Comparison of ENCODE assay signal across 8 cellular contexts in genomic region chr19:38649305-38650179, GRCh38. TPM values are rescaled to one million over a fixed set of nuclear protein-coding genes. Genes with fewer than 3 reads are reported as not detected.
A peak's percentile ranks its signal among the peaks of the same experiment; 100 is the strongest.
DNase-seq lines count a peak whose midpoint lies in the region; ATAC-seq and TF ChIP-seq lines count a peak whose summit lies in the region.

No MANE protein-coding gene starts in this region.

- WGBS in thyroid gland, 2 donors: 6 to 10% methylated on average over 14 to 15 of the region's 15 CpGs

- no peaks in the 10 kb centered on the region for H3K27me3 ChIP-seq in Caco-2 (replicated peaks; ENCODE audit: control insufficient read depth, insufficient read depth, low read length)
- H3K27me3 ChIP-seq in thyroid gland: no peaks in the 10 kb centered on the region

- H3K4me1 ChIP-seq in Caco-2: peaks cover 51% of the 10 kb centered on the region
- peaks cover 50 to 56% of the 10 kb centered on the region in 2 donors for H3K4me1 ChIP-seq in thyroid gland

- H3K9me3 ChIP-seq in Caco-2 (no peaks in the 10 kb centered on the region), thyroid gland (no peaks in the 10 kb centered on the region)

- POLR2A ChIA-PET in Caco-2 (lab: Charles Lee): interaction anchor here (0.5 to 3.0 kb wide), 6 partner anchors 9 to 52 kb away, joined by 3 to 35 read pairs (median 16); no protein-coding TSS in a partner anchor

- H3K4me3 Mint-ChIP-seq in Caco-2 (ENCODE audit: unreplicated experiment): peak overlapping the region; percentile 90
- H3K4me3 Mint-ChIP-seq in brain: peak overlapping the region; percentile 95 to 99 (median 97)

- ATAC-seq in left lobe of liver (peak; percentile 36), GM19467 (IDR thresholded peaks at IDR 0.05; ENCODE audit: unreplicated experiment) (no peak), GM21423 (IDR thresholded peaks at IDR 0.05; ENCODE audit: unreplicated experiment) (no peak)

- BruUV-seq in Caco-2 (replicated peaks; lab: Mats Ljungman, UMichigan): TSS peak; percentile 47

- peak overlapping the region; percentile 96 to 97 (median 97) for H3K27ac ChIP-seq in thyroid gland

- H3K4me1 Mint-ChIP-seq in Caco-2 (ENCODE audit: low read depth, unreplicated experiment): peaks cover 30% of the 10 kb centered on the region
- peaks cover 65% of the 10 kb centered on the region for H3K4me1 Mint-ChIP-seq in brain

- TF ChIP-seq CTCF in Caco-2 (IDR thresholded peaks at IDR 0.05; ENCODE audit: insufficient read depth in 1 of 2, low read depth in 1 of 2, low read length in 1 of 2, severe bottlenecking in 1 of 2, unreplicated experiment in 1 of 2) (no peak), brain (conservative IDR thresholded peaks at IDR 0.05) (no peak), thyroid gland (IDR thresholded peaks at IDR 0.05) (no peak)

- DNase-seq in Caco-2: no peak
- DNase-seq in LoVo (ENCODE audit: low spot score): peak; percentile 68
- peak; percentile 73 for DNase-seq in left lobe of liver (ENCODE audit: low spot score)
- DNase-seq in thyroid gland: peak; percentile 81 to 84
- no peak for DNase-seq in NCI-H1092 treated with DMSO at 0.1 percent for 48 hours (lab: John Stamatoyannopoulos, UW)

- H3K36me3 ChIP-seq in Caco-2 (ENCODE audit: control insufficient read depth, insufficient read depth, low read length) (0 out of 2 replicates have a peak, but pooled peaks cover 1% of the 10 kb centered on the region), thyroid gland (no peaks in the 10 kb centered on the region)

- intact Hi-C loops in Caco-2 (cut with micrococcal nuclease; ENCODE audit: unreplicated experiment): no loop called here
- intact Hi-C loops in thyroid gland (cut with DNase I): loop anchor here (5.0 kb wide), 2 partner anchors 38 to 83 kb away; no protein-coding TSS in a partner anchor

- H3K27ac Mint-ChIP-seq in Caco-2 (ENCODE audit: unreplicated experiment) (peak overlapping the region; percentile 88), brain (peak overlapping the region; percentile 87 to 98 (median 95))

- TF ChIP-seq POLR2A in thyroid gland (IDR thresholded peaks at IDR 0.05): peak; percentile 4 to 80

- H3K4me3 ChIP-seq in Caco-2 (ENCODE audit: low read depth, low read length) (peak overlapping the region; percentile 100), thyroid gland (replicated peaks in 1 of 3) (peak overlapping the region; percentile 85 to 99 (median 99))

- peaks cover 45% of the 10 kb centered on the region for H3K36me3 Mint-ChIP-seq in Caco-2 (ENCODE audit: insufficient read depth, unreplicated experiment)
- H3K36me3 Mint-ChIP-seq in brain: peaks cover 14% of the 10 kb centered on the region

- CTCF ChIA-PET in Caco-2 (lab: Charles Lee): interaction anchor here (1.5 kb wide), 1 partner anchor 13 kb away, joined by 3 read pairs; no protein-coding TSS in a partner anchor

- H3K9me3 Mint-ChIP-seq in Caco-2 (ENCODE audit: unreplicated experiment) (no peaks in the 10 kb centered on the region), brain (no peaks in the 10 kb centered on the region)

- H3K27me3 Mint-ChIP-seq in Caco-2 (ENCODE audit: insufficient read depth, unreplicated experiment) (no peaks in the 10 kb centered on the region), brain (peaks cover 5% of the 10 kb centered on the region)

RNA-seq across cellular contexts. Expression of gene ACTN4, which starts 2.1 kb away (rescaled TPM):
- total RNA-seq in Caco-2 (2022) (605 and 658 TPM in 2 replicates), left lobe of liver (156 TPM), thyroid gland (100 to 1,000 TPM; 191 to 479 (median 365) TPM)
- polyA plus RNA-seq in brain (ENCODE audit: insufficient read depth, low read depth, low replicate concordance): 379 TPM

RNA-seq across cellular contexts. Expression of gene EIF3K, which starts 30.6 kb away (rescaled TPM):
- 354 and 380 TPM in 2 replicates for total RNA-seq in Caco-2 (2022)
- polyA plus RNA-seq in brain (ENCODE audit: insufficient read depth, low read depth, low replicate concordance): 367 TPM
- 106 TPM for total RNA-seq in left lobe of liver
- total RNA-seq in thyroid gland: 100 to 1,000 TPM; 205 to 504 (median 440) TPM

RNA-seq across cellular contexts. Expression of gene MAP4K1, which starts 31.8 kb away (rescaled TPM):
- total RNA-seq in Caco-2 (2022): 1.7 and 2.4 TPM in 2 replicates
- 1.4 TPM for polyA plus RNA-seq in brain (ENCODE audit: insufficient read depth, low read depth, low replicate concordance)
- total RNA-seq in left lobe of liver: 3.5 TPM
- total RNA-seq in thyroid gland: 1 to 10 TPM in 3 of 4 donors, under 1 TPM in 1; 0.83 to 9.7 (median 2.2) TPM

Comparison
In these comparisons a context has a peak if more than half of its experiments do, and no peak if none do; other contexts are left out.
1. DNase-seq: peak in LoVo (single experiment), left lobe of liver (single experiment) and thyroid gland (2 of 2); none in Caco-2 (0 of 2) and NCI-H1092 treated with DMSO at 0.1 percent for 48 hours (single experiment).